Comparison of ENCODE assay signal across 1 cellular context in the genomic region with DNA sequence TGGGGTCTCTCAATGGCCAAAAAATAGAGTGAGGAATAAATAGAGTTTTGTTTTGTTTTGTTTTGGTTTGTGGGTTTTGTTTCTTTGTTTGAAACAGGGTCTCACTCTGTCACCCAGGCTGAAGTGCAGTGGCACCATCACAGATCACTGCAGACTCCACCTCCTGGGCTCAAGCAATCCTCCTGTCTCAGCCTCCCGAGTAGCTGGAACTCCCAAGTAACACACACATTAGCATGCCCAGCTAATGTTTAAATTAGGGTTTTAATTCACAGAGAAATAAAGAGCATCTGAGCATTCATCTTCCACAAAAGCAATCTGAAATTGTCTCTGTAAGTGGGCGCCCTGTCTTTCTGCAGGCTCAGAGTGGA.
TF ChIP-seq lines count a peak whose summit lies in the region.

No MANE protein-coding gene starts in this region.

TF ChIP-seq in H1, 55 proteins besides CTCF, POLR2A, EP300 and RAD21:
- no peak for TF ChIP-seq POU5F1 (IDR thresholded peaks at IDR 0.05; ENCODE audit: low read depth, low read length)
- TF ChIP-seq EZH2 (IDR thresholded peaks at IDR 0.05; ENCODE audit: low read depth, low read length, severe bottlenecking), result no peak
- no peak for TF ChIP-seq GTF2F1 (IDR thresholded peaks at IDR 0.05; ENCODE audit: borderline replicate concordance, low read depth, low read length)
- TF ChIP-seq PHF8 (conservative IDR thresholded peaks at IDR 0.05; ENCODE audit: low read depth, low read length), result no peak
- no peak for TF ChIP-seq NANOG (IDR thresholded peaks at IDR 0.05; ENCODE audit: insufficient read depth, low read depth, low read length, poor library complexity, severe bottlenecking)
- TF ChIP-seq, protein P1, sequence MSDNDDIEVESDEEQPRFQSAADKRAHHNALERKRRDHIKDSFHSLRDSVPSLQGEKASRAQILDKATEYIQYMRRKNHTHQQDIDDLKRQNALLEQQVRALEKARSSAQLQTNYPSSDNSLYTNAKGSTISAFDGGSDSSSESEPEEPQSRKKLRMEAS (IDR thresholded peaks at IDR 0.05), result no peak
- no peak for TF ChIP-seq SAP30 (IDR thresholded peaks at IDR 0.05; ENCODE audit: insufficient read depth, insufficient replicate concordance, low read length)
- no peak for TF ChIP-seq SP4 (IDR thresholded peaks at IDR 0.05; ENCODE audit: low read length)
- TF ChIP-seq ZNF274 (IDR thresholded peaks at IDR 0.05; ENCODE audit: borderline replicate concordance, extremely low read depth, low read length), result no peak
- TF ChIP-seq BACH1 (IDR thresholded peaks at IDR 0.05; ENCODE audit: low read length), result no peak
- TF ChIP-seq JUND (IDR thresholded peaks at IDR 0.05; ENCODE audit: low read length), result no peak
- no peak for TF ChIP-seq CHD1 (IDR thresholded peaks at IDR 0.05; ENCODE audit: low read depth, low read length)
- TF ChIP-seq BRCA1 (IDR thresholded peaks at IDR 0.05; ENCODE audit: low read depth, low read length), result no peak
- TF ChIP-seq, protein P2, sequence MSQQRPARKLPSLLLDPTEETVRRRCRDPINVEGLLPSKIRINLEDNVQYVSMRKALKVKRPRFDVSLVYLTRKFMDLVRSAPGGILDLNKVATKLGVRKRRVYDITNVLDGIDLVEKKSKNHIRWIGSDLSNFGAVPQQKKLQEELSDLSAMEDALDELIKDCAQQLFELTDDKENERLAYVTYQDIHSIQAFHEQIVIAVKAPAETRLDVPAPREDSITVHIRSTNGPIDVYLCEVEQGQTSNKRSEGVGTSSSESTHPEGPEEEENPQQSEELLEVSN (IDR thresholded peaks at IDR 0.05), result no peak
- no peak for TF ChIP-seq CEBPB (IDR thresholded peaks at IDR 0.05; ENCODE audit: low read depth, low read length)
- TF ChIP-seq, protein P3, sequence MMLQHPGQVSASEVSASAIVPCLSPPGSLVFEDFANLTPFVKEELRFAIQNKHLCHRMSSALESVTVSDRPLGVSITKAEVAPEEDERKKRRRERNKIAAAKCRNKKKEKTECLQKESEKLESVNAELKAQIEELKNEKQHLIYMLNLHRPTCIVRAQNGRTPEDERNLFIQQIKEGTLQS (IDR thresholded peaks at IDR 0.05; ENCODE audit: insufficient read depth, low read depth, low read length), result no peak
- no peak for TF ChIP-seq KDM5A (IDR thresholded peaks at IDR 0.05; ENCODE audit: low read length)
TF ChIP-seq in H1: peak in this region for 0.
